In genomic region chr17:81473019-81473418, GRCh38 we compare ENCODE assay signal across 26 cellular contexts.
"Had no signal": no experiment of that assay in that cellular context is flagged by ENCODE, and none has a peak within 500 bp of the region (broad histone marks: within the 10 kb centered on the region; RNA-seq: fewer than 3 reads in every experiment).

No MANE protein-coding gene starts in this region.

- H3K36me3 Mint-ChIP-seq: activated CD8-positive, alpha-beta memory T cell treated with anti-CD3 and anti-CD28 coated beads, Interleukin-2, amount 10 ng/mL, durations not matched to agents 7 days and 5 days; activated naive CD4-positive, alpha-beta T cell treated with anti-CD3 and anti-CD28 coated beads, Interleukin-2, amount 50 U/mL, for 24 hours; mesothelial cell of epicardium; naive B cell had no signal

- H3K36me3 ChIP-seq: right atrium auricular region had no signal

- H3K27ac Mint-ChIP-seq: activated CD4-positive, alpha-beta T cell treated with anti-CD3 and anti-CD28 coated beads, Interleukin-2, amount 10 ng/mL, durations not matched to agents 7 days and 5 days; activated CD8-positive, alpha-beta memory T cell treated with anti-CD3 and anti-CD28 coated beads, Interleukin-2, amount 10 ng/mL, durations not matched to agents 7 days and 5 days; activated CD8-positive, alpha-beta T cell treated with anti-CD3 and anti-CD28 coated beads, Interleukin-2, amount 10 ng/mL, durations not matched to agents 7 days and 5 days; activated naive CD8-positive, alpha-beta T cell treated with anti-CD3 and anti-CD28 coated beads, Interleukin-2, amount 50 U/mL, for 24 hours; activated T-helper 2 cell treated with anti-CD3 and anti-CD28 coated beads, Interferon-gamma antibody, Interleukin-2, Interleukin-4, amounts not matched to agents 10 μg/mL and 5 μg/mL and 100 μg/mL, durations not matched to agents 14 hours and 24 hours and 36 hours; dendritic cell treated with granulocyte-macrophage colony-stimulating factor and Interleukin-4, amounts not matched to agents 40 ng/mL and 50 ng/mL, for 4 days; endodermal cell; mesothelial cell of epicardium; naive B cell; nephron progenitor cell; T-helper 17 cell had no signal

- ATAC-seq: activated CD8-positive, alpha-beta memory T cell treated with anti-CD3 and anti-CD28 coated beads, Interleukin-2, amount 10 ng/mL, durations not matched to agents 7 days and 5 days; activated CD8-positive, alpha-beta T cell treated with anti-CD3 and anti-CD28 coated beads, Interleukin-2, amount 10 ng/mL, durations not matched to agents 7 days and 5 days; activated naive CD8-positive, alpha-beta T cell treated with anti-CD3 and anti-CD28 coated beads, Interleukin-2, amount 50 U/mL, for 24 hours; esophagus mucosa; left cardiac atrium; T-helper 17 cell had no signal

- H3K9me3 ChIP-seq: right atrium auricular region had no signal

- H3K27me3 ChIP-seq: right atrium auricular region had no signal

- H3K4me3 ChIP-seq: right atrium auricular region had no signal

- H3K4me3 Mint-ChIP-seq: activated CD4-positive, alpha-beta T cell treated with anti-CD3 and anti-CD28 coated beads, Interleukin-2, amount 10 ng/mL, durations not matched to agents 7 days and 5 days; activated CD8-positive, alpha-beta memory T cell treated with anti-CD3 and anti-CD28 coated beads, Interleukin-2, amount 10 ng/mL, durations not matched to agents 7 days and 5 days; activated CD8-positive, alpha-beta T cell treated with anti-CD3 and anti-CD28 coated beads, Interleukin-2, amount 10 ng/mL, durations not matched to agents 7 days and 5 days; activated naive CD4-positive, alpha-beta T cell treated with anti-CD3 and anti-CD28 coated beads, Interleukin-2, amount 50 U/mL, for 24 hours; activated naive CD8-positive, alpha-beta T cell treated with anti-CD3 and anti-CD28 coated beads, Interleukin-2, amount 50 U/mL, for 24 hours; central memory CD8-positive, alpha-beta T cell; dendritic cell treated with granulocyte-macrophage colony-stimulating factor and Interleukin-4, amounts not matched to agents 40 ng/mL and 50 ng/mL, for 4 days; endodermal cell; mesothelial cell of epicardium; nephron progenitor cell; T-helper 17 cell had no signal

- H3K27me3 Mint-ChIP-seq: activated naive CD4-positive, alpha-beta T cell treated with anti-CD3 and anti-CD28 coated beads, Interleukin-2, amount 50 U/mL, for 24 hours; activated naive CD8-positive, alpha-beta T cell treated with anti-CD3 and anti-CD28 coated beads, Interleukin-2, amount 50 U/mL, for 24 hours had no signal

- H3K4me1 Mint-ChIP-seq: activated CD4-positive, alpha-beta T cell treated with anti-CD3 and anti-CD28 coated beads, Interleukin-2, amount 10 ng/mL, durations not matched to agents 7 days and 5 days; activated CD8-positive, alpha-beta memory T cell treated with anti-CD3 and anti-CD28 coated beads, Interleukin-2, amount 10 ng/mL, durations not matched to agents 7 days and 5 days; activated naive CD4-positive, alpha-beta T cell treated with anti-CD3 and anti-CD28 coated beads, Interleukin-2, amount 50 U/mL, for 24 hours; activated naive CD8-positive, alpha-beta T cell treated with anti-CD3 and anti-CD28 coated beads, Interleukin-2, amount 50 U/mL, for 24 hours; central memory CD8-positive, alpha-beta T cell had no signal

- H3K9me3 Mint-ChIP-seq: activated CD4-positive, alpha-beta T cell treated with anti-CD3 and anti-CD28 coated beads, Interleukin-2, amount 10 ng/mL, durations not matched to agents 7 days and 5 days; activated naive CD4-positive, alpha-beta T cell treated with anti-CD3 and anti-CD28 coated beads, Interleukin-2, amount 50 U/mL, for 24 hours; activated naive CD8-positive, alpha-beta T cell treated with anti-CD3 and anti-CD28 coated beads, Interleukin-2, amount 50 U/mL, for 24 hours; activated T-helper 2 cell treated with anti-CD3 and anti-CD28 coated beads, Interferon-gamma antibody, Interleukin-2, Interleukin-4, amounts not matched to agents 10 μg/mL and 5 μg/mL and 100 μg/mL, durations not matched to agents 14 hours and 24 hours and 36 hours; central memory CD8-positive, alpha-beta T cell; dendritic cell treated with granulocyte-macrophage colony-stimulating factor and Interleukin-4, amounts not matched to agents 40 ng/mL and 50 ng/mL, for 4 days had no signal

- H3K27ac ChIP-seq: right atrium auricular region had no signal

- DNase-seq: activated CD4-positive, alpha-beta T cell treated with anti-CD3 and anti-CD28 coated beads for 1 hour; activated CD4-positive, alpha-beta T cell treated with anti-CD3 and anti-CD28 coated beads, Interleukin-2, amount 10 ng/mL, durations not matched to agents 7 days and 5 days; activated CD8-positive, alpha-beta memory T cell treated with anti-CD3 and anti-CD28 coated beads, Interleukin-2, amount 10 ng/mL, durations not matched to agents 7 days and 5 days; activated CD8-positive, alpha-beta T cell treated with anti-CD3 and anti-CD28 coated beads, Interleukin-2, amount 10 ng/mL, durations not matched to agents 7 days and 5 days; activated naive CD8-positive, alpha-beta T cell treated with anti-CD3 and anti-CD28 coated beads, Interleukin-2, amount 50 U/mL, for 24 hours; activated T-cell treated with anti-CD3 and anti-CD28 coated beads, Interleukin-2, amount 50 U/mL, for 48 hours; endodermal cell; foreskin fibroblast; head of caudate nucleus; hippocampal formation; left cardiac atrium; naive B cell; nephron progenitor cell; occipital lobe; stimulated activated CD4-positive, alpha-beta T cell treated with anti-CD3 and anti-CD28 coated beads, Interleukin-15, amount 100 ng/mL, for 24 hours; stimulated activated naive CD4-positive, alpha-beta T cell; T-helper 17 cell; T1000; trophoblast cell had no signal
